Comparison of ENCODE assay signal across 7 cellular contexts in genomic region chr14:54772451-54772881, GRCh38.
DNase-seq lines count a peak whose midpoint lies in the region; ATAC-seq and TF ChIP-seq lines count a peak whose summit lies in the region.

No MANE protein-coding gene starts in this region.

- DNase-seq in HCEC 1CT (peak; percentile 76), fibroblast of villous mesenchyme (ENCODE audit: low read depth) (peak; percentile 64), NCI-H146 (lab: John Stamatoyannopoulos, UW) (no peak), AML-193 (lab: John Stamatoyannopoulos, UW) (no peak)
- DNase-seq in stimulated activated naive CD8-positive, alpha-beta T cell treated with anti-CD3 and anti-CD28 coated beads, Interleukin-15, amount 100 ng/mL, for 72 hours, result no peak

- peak overlapping the region in 1 of 2 donors; percentile 85 for H3K27ac Mint-ChIP-seq in stimulated activated naive CD8-positive, alpha-beta T cell treated with anti-CD3 and anti-CD28 coated beads, Interleukin-15, amount 100 ng/mL, for 72 hours

- peaks cover 46% of the 10 kb centered on the region for H3K4me1 Mint-ChIP-seq in stimulated activated naive CD8-positive, alpha-beta T cell treated with anti-CD3 and anti-CD28 coated beads, Interleukin-15, amount 100 ng/mL, for 72 hours

- H3K4me3 ChIP-seq in WI38 (ENCODE audit: low read depth, low read length) (peak overlapping the region; percentile 39), fibroblast of villous mesenchyme (ENCODE audit: low read depth, low read length) (no peak overlapping the region)

- ATAC-seq in stimulated activated naive CD8-positive, alpha-beta T cell treated with anti-CD3 and anti-CD28 coated beads, Interleukin-15, amount 100 ng/mL, for 72 hours, result no peak
- no peak for ATAC-seq in GM18867 (IDR thresholded peaks at IDR 0.05; ENCODE audit: unreplicated experiment)

- peaks cover 41% of the 10 kb centered on the region for H3K27me3 Mint-ChIP-seq in stimulated activated naive CD8-positive, alpha-beta T cell treated with anti-CD3 and anti-CD28 coated beads, Interleukin-15, amount 100 ng/mL, for 72 hours

- TF ChIP-seq CTCF in WI38 (IDR thresholded peaks at IDR 0.05; ENCODE audit: low read depth, low read length) (no peak), fibroblast of villous mesenchyme (IDR thresholded peaks at IDR 0.05; ENCODE audit: insufficient read depth, low read depth, low read length) (no peak)

- peak overlapping the region; percentile 75 to 81 for H3K4me3 Mint-ChIP-seq in stimulated activated naive CD8-positive, alpha-beta T cell treated with anti-CD3 and anti-CD28 coated beads, Interleukin-15, amount 100 ng/mL, for 72 hours

- H3K9me3 Mint-ChIP-seq in stimulated activated naive CD8-positive, alpha-beta T cell treated with anti-CD3 and anti-CD28 coated beads, Interleukin-15, amount 100 ng/mL, for 72 hours, result no peaks in the 10 kb centered on the region

Comparison
In these comparisons a context has a peak if more than half of its experiments do, and no peak if none do; other contexts are left out.
1. DNase-seq: peak in HCEC 1CT (single experiment) and fibroblast of villous mesenchyme (single experiment); none in stimulated activated naive CD8-positive, alpha-beta T cell treated with anti-CD3 and anti-CD28 coated beads, Interleukin-15, amount 100 ng/mL, for 72 hours (0 of 2), NCI-H146 (single experiment) and AML-193 (0 of 2).